Comparison of ENCODE assay signal across 1 cellular context in the genomic region with DNA sequence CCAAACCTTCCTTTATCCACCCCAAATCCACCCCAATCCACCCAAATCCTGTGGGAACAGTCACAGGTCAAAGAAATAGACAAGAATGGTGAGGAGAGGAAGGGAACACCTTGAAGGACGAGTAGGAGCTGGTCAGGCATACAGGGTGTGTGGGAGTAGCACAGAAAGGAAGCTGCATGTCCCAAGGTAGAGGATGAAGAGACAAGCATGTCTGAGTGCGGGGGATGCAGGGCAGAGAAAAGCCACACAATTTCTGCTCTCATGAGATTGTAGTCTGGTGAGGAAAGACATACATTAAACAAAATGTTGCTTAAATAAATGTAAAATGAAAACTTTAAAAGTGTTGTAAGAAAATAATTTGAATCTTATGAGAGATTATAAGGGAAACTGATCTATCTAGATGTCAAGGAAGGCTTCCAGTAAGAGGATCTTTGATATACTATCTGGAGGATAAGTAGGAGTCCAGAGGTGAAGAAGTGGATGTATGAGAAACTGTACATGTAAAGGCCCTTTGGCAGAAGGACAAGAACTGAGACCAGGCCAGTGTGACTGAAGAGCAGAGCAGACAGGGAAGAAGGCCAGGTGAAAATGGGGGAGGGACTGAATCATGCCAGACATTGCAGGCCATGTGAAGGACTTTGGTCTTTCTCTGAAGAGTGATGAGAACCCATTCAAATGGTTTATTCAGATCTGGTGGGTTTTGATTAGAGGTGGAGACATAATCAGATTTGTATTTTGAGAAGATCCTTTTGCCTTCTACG.
TF ChIP-seq lines count a peak whose summit lies in the region.

No MANE protein-coding gene starts in this region.

TF ChIP-seq in K562, 482 proteins besides CTCF, POLR2A, EP300 and RAD21 (continued from another document):
- TF ChIP-seq EGR1 (conservative IDR thresholded peaks at IDR 0.05) (peak; percentile 69), DPF2 (IDR thresholded peaks at IDR 0.05) (peak; percentile 65; the same call in 1 of the 2 replicates), CBFA2T2 (conservative IDR thresholded peaks at IDR 0.05) (peak; percentile 50), ZEB2 (IDR thresholded peaks at IDR 0.05) (peak; percentile 89), ZNF133 (CRISPR knock-in tag; IDR thresholded peaks at IDR 0.05) (no peak), HMG20A (CRISPR knock-in tag; conservative IDR thresholded peaks at IDR 0.05) (no peak), TEAD4 (IDR thresholded peaks at IDR 0.05; ENCODE audit: low read length) (peak; percentile 72), TEAD4 (CRISPR knock-in tag; IDR thresholded peaks at IDR 0.05; ENCODE audit: borderline replicate concordance) (no peak), HDAC1 (IDR thresholded peaks at IDR 0.05) (0 out of 4 replicates have a peak, but pooled peaks of 1 of the 2 experiments have one; percentile 9), HMG20B (CRISPR knock-in tag; IDR thresholded peaks at IDR 0.05) (no peak)
- TF ChIP-seq, protein P1, sequence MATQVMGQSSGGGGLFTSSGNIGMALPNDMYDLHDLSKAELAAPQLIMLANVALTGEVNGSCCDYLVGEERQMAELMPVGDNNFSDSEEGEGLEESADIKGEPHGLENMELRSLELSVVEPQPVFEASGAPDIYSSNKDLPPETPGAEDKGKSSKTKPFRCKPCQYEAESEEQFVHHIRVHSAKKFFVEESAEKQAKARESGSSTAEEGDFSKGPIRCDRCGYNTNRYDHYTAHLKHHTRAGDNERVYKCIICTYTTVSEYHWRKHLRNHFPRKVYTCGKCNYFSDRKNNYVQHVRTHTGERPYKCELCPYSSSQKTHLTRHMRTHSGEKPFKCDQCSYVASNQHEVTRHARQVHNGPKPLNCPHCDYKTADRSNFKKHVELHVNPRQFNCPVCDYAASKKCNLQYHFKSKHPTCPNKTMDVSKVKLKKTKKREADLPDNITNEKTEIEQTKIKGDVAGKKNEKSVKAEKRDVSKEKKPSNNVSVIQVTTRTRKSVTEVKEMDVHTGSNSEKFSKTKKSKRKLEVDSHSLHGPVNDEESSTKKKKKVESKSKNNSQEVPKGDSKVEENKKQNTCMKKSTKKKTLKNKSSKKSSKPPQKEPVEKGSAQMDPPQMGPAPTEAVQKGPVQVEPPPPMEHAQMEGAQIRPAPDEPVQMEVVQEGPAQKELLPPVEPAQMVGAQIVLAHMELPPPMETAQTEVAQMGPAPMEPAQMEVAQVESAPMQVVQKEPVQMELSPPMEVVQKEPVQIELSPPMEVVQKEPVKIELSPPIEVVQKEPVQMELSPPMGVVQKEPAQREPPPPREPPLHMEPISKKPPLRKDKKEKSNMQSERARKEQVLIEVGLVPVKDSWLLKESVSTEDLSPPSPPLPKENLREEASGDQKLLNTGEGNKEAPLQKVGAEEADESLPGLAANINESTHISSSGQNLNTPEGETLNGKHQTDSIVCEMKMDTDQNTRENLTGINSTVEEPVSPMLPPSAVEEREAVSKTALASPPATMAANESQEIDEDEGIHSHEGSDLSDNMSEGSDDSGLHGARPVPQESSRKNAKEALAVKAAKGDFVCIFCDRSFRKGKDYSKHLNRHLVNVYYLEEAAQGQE (CRISPR knock-in tag; IDR thresholded peaks at IDR 0.05; ENCODE audit: low read depth) = no peak
